In the genomic region with DNA sequence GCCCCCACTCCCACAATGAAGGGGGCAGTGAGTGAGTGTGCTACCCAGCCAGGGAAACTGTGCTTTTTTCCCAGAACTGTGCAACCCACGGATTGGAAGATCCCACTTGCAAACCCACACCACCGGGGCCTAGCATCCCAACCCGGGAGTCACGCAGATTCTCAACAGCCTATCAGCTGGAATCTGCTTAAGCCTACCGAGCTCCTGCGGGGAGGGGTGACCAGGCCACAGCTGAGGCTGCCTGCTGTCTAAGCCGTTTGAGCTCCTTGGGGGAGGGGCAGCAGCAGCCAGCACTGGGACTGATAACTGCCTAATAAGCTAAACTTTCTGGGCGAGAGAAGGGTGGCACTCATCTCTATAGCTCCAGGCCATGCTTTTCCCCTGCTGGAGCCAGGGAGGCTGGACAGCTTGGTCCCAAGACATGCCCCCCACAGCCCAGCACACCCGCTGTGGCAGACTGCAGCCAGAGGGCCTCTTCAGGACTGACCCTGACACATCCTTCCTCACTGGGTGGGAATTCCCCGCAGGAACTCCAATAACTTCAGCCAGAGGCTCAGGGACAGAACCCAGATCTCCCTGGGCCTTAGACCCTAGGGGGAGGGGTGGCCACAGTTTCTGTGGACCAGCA, we compare ENCODE assay signal across 17 cellular contexts.
DNase-seq lines count a peak whose midpoint lies in the region; ATAC-seq and TF ChIP-seq lines count a peak whose summit lies in the region.
"Had no signal": no experiment of that assay in that cellular context is flagged by ENCODE, and none has a peak within 500 bp of the region (broad histone marks: within the 10 kb centered on the region; RNA-seq: fewer than 3 reads in every experiment).

No MANE protein-coding gene starts in this region.

- no peak overlapping the region for H3K9ac ChIP-seq in smooth muscle cell (ENCODE audit: low read depth)
- H3K9ac ChIP-seq: GM23248, SK-N-SH had no signal

- TF ChIP-seq CTCF in mesothelial cell of epicardium (IDR thresholded peaks at IDR 0.05; ENCODE audit: unreplicated experiment): no peak
- TF ChIP-seq CTCF in smooth muscle cell (IDR thresholded peaks at IDR 0.05; ENCODE audit: borderline replicate concordance, insufficient read depth, poor library complexity, severe bottlenecking): no peak

- no peak for ATAC-seq in left colon
- ATAC-seq: A549 had no signal

- H3F3A ChIP-seq in smooth muscle cell (ENCODE audit: low read depth): no peaks in the 10 kb centered on the region

- H3K27ac ChIP-seq in smooth muscle cell (ENCODE audit: low read depth): no peak overlapping the region
- H3K27ac ChIP-seq: A549, GM23248 had no signal

- H3K4me1 Mint-ChIP-seq in mesothelial cell of epicardium: no peaks in the 10 kb centered on the region

- intact Hi-C loops in left colon (cut with DNase I, micrococcal nuclease): no loop called here

- H3K4me2 ChIP-seq in smooth muscle cell: no peak overlapping the region
- H3K4me2 ChIP-seq: A549, SK-N-SH had no signal

- peaks cover 64% of the 10 kb centered on the region for H3K9me3 Mint-ChIP-seq in mesothelial cell of epicardium

- no peaks in the 10 kb centered on the region for H3K27me3 Mint-ChIP-seq in mesothelial cell of epicardium (ENCODE audit: low read depth)

- no peak overlapping the region for H2AFZ ChIP-seq in smooth muscle cell (ENCODE audit: low read depth)
- H2AFZ ChIP-seq: GM23248 had no signal

- WGBS in smooth muscle cell (ENCODE audit: low lambda C conversion rate): 41% methylated on average over 10 of the region's 10 CpGs

- no peaks in the 10 kb centered on the region for H3K79me2 ChIP-seq in smooth muscle cell (ENCODE audit: low read depth)

- no peaks in the 10 kb centered on the region for H3K4me1 ChIP-seq in smooth muscle cell (ENCODE audit: low read depth)
- H3K4me1 ChIP-seq: A549, Caco-2 had no signal

- DNase-seq in A172 (ENCODE audit: low spot score) (peak; percentile 76), HK-2 (ENCODE audit: unreplicated experiment) (peak; percentile 3), SK-N-DZ (ENCODE audit: low spot score) (peak; percentile 52), islet precursor cell (peak; percentile 70), cerebellar nuclear complex (lab: John Stamatoyannopoulos, UW) (no peak), left colon (no peak), mesothelial cell of epicardium (ENCODE audit: low spot score in 2 of 2, unreplicated experiment in 2 of 2) (no peak), smooth muscle cell (lab: John Stamatoyannopoulos, UW; ENCODE audit: unreplicated experiment) (no peak)
- DNase-seq: Caco-2, GM23248, HFFc6, KBM-7, NCI-H1092 treated with DMSO at 0.1 percent for 48 hours, NCI-H1694 treated with DMSO at 0.1 percent for 48 hours, NCI-H774, SK-N-SH had no signal

- no peak overlapping the region for H3K4me3 Mint-ChIP-seq in mesothelial cell of epicardium
- H3K4me3 Mint-ChIP-seq: HFFc6 had no signal

- H3K27me3 ChIP-seq in smooth muscle cell (ENCODE audit: low read depth): no peaks in the 10 kb centered on the region

- peaks cover 2% of the 10 kb centered on the region for H3K36me3 Mint-ChIP-seq in mesothelial cell of epicardium

- H3K9me3 ChIP-seq in smooth muscle cell (replicated peaks; ENCODE audit: low read depth): no peaks in the 10 kb centered on the region
- H3K9me3 ChIP-seq: A549, Caco-2, SK-N-SH had no signal

- H4K20me1 ChIP-seq in smooth muscle cell (ENCODE audit: low read depth): no peaks in the 10 kb centered on the region

- H3K36me3 ChIP-seq in smooth muscle cell (ENCODE audit: low read depth): no peaks in the 10 kb centered on the region

- H3K27ac Mint-ChIP-seq in mesothelial cell of epicardium: no peak overlapping the region
- H3K27ac Mint-ChIP-seq: HFFc6 had no signal

- no peak overlapping the region for H3K4me3 ChIP-seq in smooth muscle cell
- H3K4me3 ChIP-seq: A549, GM23248 had no signal

Comparison
In these comparisons a context has a peak if more than half of its experiments do, and no peak if none do; other contexts are left out.
1. DNase-seq: peak in A172 (single experiment), HK-2 (single experiment), SK-N-DZ (single experiment) and islet precursor cell (single experiment); none in cerebellar nuclear complex (0 of 2), left colon (0 of 2), mesothelial cell of epicardium (0 of 2) and smooth muscle cell (single experiment).